In genomic region chr10:70159366-70159765, GRCh38 we compare ENCODE assay signal across 2 cellular contexts.
TF ChIP-seq lines count a peak whose summit lies in the region.

No MANE protein-coding gene starts in this region.

TF ChIP-seq in WTC11, 78 proteins besides CTCF, POLR2A, EP300 and RAD21:
- TF ChIP-seq ZNF121 (CRISPR knock-in tag; IDR thresholded peaks at IDR 0.05): peak; percentile 67; the same call in 1 of the 2 replicates

TF ChIP-seq in K562, 482 proteins besides CTCF, POLR2A, EP300 and RAD21:
- peak; percentile 65; the same call in 1 of the 2 replicates for TF ChIP-seq ZNF121 (CRISPR knock-in tag; conservative IDR thresholded peaks at IDR 0.05)
TF ChIP-seq in K562: peak in this region for 1; not testable (repeated sequence) for 481.
